16 cellular contexts compared by ENCODE assay signal in the genomic region with DNA sequence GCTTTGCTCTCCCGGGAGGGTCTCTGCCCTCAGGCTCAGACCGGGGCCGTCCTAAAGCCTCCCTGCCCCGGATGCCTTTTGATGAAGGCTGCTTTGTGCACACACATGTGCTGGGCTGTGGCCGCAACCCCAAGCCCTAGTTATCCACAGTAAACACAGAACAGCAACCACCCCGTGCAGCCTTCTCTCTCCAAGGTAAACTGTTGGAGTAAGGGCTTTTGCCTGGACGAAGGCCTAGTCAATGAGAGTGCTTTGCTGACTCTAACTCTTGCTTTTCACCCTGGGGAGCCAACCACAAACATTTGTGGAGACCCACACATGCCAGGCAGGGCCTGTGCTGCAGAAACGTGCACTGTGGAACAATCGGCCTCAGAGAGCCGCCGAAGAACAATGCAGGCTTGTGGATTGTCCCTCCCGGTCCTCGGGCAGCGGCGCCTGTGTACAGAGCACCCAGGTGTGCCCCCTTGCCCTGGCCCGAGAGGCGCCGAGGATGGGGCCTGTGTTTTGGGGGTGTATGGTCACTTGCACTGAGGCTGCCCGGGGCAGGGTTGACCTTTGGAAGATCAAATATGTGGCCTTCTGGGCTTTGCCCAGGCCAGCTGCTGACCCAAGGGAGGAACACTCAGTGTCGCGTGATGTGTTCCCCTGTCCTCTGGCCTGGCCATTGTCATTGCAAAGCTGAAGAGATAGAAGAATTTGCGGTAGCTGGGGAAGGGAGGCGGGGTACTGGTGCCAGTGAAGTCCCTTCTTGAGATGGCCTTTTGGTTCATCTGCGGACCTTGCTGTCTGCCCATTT. TPM values are rescaled to one million over a fixed set of nuclear protein-coding genes. Genes with fewer than 3 reads are reported as not detected.
DNase-seq lines count a peak whose midpoint lies in the region; ATAC-seq and TF ChIP-seq lines count a peak whose summit lies in the region.
"Had no signal": no experiment of that assay in that cellular context is flagged by ENCODE, and none has a peak within 500 bp of the region (broad histone marks: within the 10 kb centered on the region; RNA-seq: fewer than 3 reads in every experiment).

No MANE protein-coding gene starts in this region.

- no peaks in the 10 kb centered on the region for H3K9me3 ChIP-seq in liver (ENCODE audit: control insufficient read depth in 4 of 4, low read length in 3 of 4)
- H3K9me3 ChIP-seq: SJSA1 had no signal

- H3K9ac ChIP-seq in liver (ENCODE audit: low read depth in 1 of 2, low read length in 2 of 2), result peak overlapping the region in 1 of 2 donors; percentile 85

- H3K27ac Mint-ChIP-seq in stimulated activated naive B cell treated with anti-CD40 and anti-IgM and Interleukin-4, amounts not matched to agents 10 μg/mL and 1 μg/mL and 100 μg/mL, for 72 hours, result no peak overlapping the region

- H3K27me3 Mint-ChIP-seq in stimulated activated naive B cell treated with anti-CD40 and anti-IgM and Interleukin-4, amounts not matched to agents 10 μg/mL and 1 μg/mL and 100 μg/mL, for 72 hours, result no peaks in the 10 kb centered on the region

- peaks cover 8 to 11% of the 10 kb centered on the region in 2 donors for H3K36me3 Mint-ChIP-seq in stimulated activated naive B cell treated with anti-CD40 and anti-IgM and Interleukin-4, amounts not matched to agents 10 μg/mL and 1 μg/mL and 100 μg/mL, for 72 hours

- peak in 12 of 14 donors; percentile 15 to 96 (median 78) for DNase-seq in C1 segment of cervical spinal cord (lab: John Stamatoyannopoulos, UW)
- peak; percentile 90 for DNase-seq in choroid plexus epithelial cell (ENCODE audit: low read depth)
- peak; percentile 49 for DNase-seq in retina
- DNase-seq in SW480 (ENCODE audit: low spot score), result no peak
- DNase-seq in NCI-H345 (lab: John Stamatoyannopoulos, UW), result no peak
- no peak for DNase-seq in stimulated activated naive B cell treated with anti-CD40 and anti-IgM and Interleukin-4, amounts not matched to agents 10 μg/mL and 1 μg/mL and 100 μg/mL, for 72 hours
- DNase-seq: activated CD4-positive, alpha-beta T cell treated with anti-CD3 and anti-CD28 coated beads for 4 hours; activated naive CD4-positive, alpha-beta T cell treated with Interleukin-2 at 50 U/mL for 16 hours; IMR-90; NCI-H187; NCI-H510A treated with DMSO at 0.1 percent for 48 hours; stimulated activated CD4-positive, alpha-beta T cell treated with anti-CD3 and anti-CD28 coated beads, Interleukin-4, amount 100 ng/mL, for 4 hours had no signal

- peaks cover 14 to 66% (median 50%) of the 10 kb centered on the region in 4 donors for H3K4me1 ChIP-seq in liver (ENCODE audit: control insufficient read depth in 4 of 4, insufficient read depth in 4 of 4, low read length in 3 of 4)

- no peaks in the 10 kb centered on the region for H3K27me3 ChIP-seq in liver (ENCODE audit: control insufficient read depth in 4 of 4, insufficient read depth in 4 of 4, low read length in 3 of 4)
- H3K27me3 ChIP-seq: SJSA1 had no signal

- H3K9me3 Mint-ChIP-seq in stimulated activated naive B cell treated with anti-CD40 and anti-IgM and Interleukin-4, amounts not matched to agents 10 μg/mL and 1 μg/mL and 100 μg/mL, for 72 hours, result peaks cover 6 to 11% of the 10 kb centered on the region in 2 donors

- ATAC-seq in HG02981 (IDR thresholded peaks at IDR 0.05; ENCODE audit: unreplicated experiment), result no peak
- no peak for ATAC-seq in stimulated activated naive B cell treated with anti-CD40 and anti-IgM and Interleukin-4, amounts not matched to agents 10 μg/mL and 1 μg/mL and 100 μg/mL, for 72 hours (replicated peaks)

- no peak overlapping the region for H3K4me3 Mint-ChIP-seq in stimulated activated naive B cell treated with anti-CD40 and anti-IgM and Interleukin-4, amounts not matched to agents 10 μg/mL and 1 μg/mL and 100 μg/mL, for 72 hours
- H3K4me3 Mint-ChIP-seq: CD14-positive monocyte had no signal

- TF ChIP-seq CTCF in choroid plexus epithelial cell (conservative IDR thresholded peaks at IDR 0.05; ENCODE audit: low read depth, low read length) (no peak), liver (IDR thresholded peaks at IDR 0.05; ENCODE audit: low read depth, low read length, missing input control) (no peak)

- no peak overlapping the region for H3K4me3 ChIP-seq in choroid plexus epithelial cell (ENCODE audit: low read depth, low read length)
- H3K4me3 ChIP-seq in liver (ENCODE audit: low read depth in 1 of 3, low read length in 3 of 3), result peak overlapping the region in 1 of 3 donors; percentile 12
- H3K4me3 ChIP-seq: SJSA1 had no signal

- peaks cover 0 to 1% of the 10 kb centered on the region in 2 donors for H3K4me1 Mint-ChIP-seq in stimulated activated naive B cell treated with anti-CD40 and anti-IgM and Interleukin-4, amounts not matched to agents 10 μg/mL and 1 μg/mL and 100 μg/mL, for 72 hours

- H3K36me3 ChIP-seq in liver (ENCODE audit: control insufficient read depth in 4 of 4, insufficient read depth in 3 of 4, low read depth in 1 of 4, low read length in 3 of 4), result no peaks in the 10 kb centered on the region

- peak in 1 of 2 donors; percentile 35 for TF ChIP-seq RAD21 in liver (IDR thresholded peaks at IDR 0.05)

- H3K27ac ChIP-seq in liver (ENCODE audit: low read depth in 1 of 2, low read length in 2 of 2), result peak overlapping the region; percentile 56 to 92
- H3K27ac ChIP-seq: SJSA1 had no signal

- 40% methylated on average over 24 of the region's 24 CpGs for WGBS in liver

TF ChIP-seq in liver, 16 proteins besides CTCF, POLR2A, EP300 and RAD21:
- TF ChIP-seq FOXA2 (IDR thresholded peaks at IDR 0.05) (peak; percentile 50), RXRA (IDR thresholded peaks at IDR 0.05) (peak; percentile 91 to 94), HNF4A (conservative IDR thresholded peaks at IDR 0.05) (peak; percentile 95 to 96), JUND (IDR thresholded peaks at IDR 0.05) (peak in 1 of 2 donors; percentile 71), YY1 (IDR thresholded peaks at IDR 0.05) (peak; percentile 87), SP1 (IDR thresholded peaks at IDR 0.05) (peak; percentile 89), EGR1 (IDR thresholded peaks at IDR 0.05; ENCODE audit: low read depth in 2 of 2) (no peak), NR2F2 (IDR thresholded peaks at IDR 0.05) (peak; percentile 63), HNF4G (IDR thresholded peaks at IDR 0.05) (peak; percentile 77), TAF1 (conservative IDR thresholded peaks at IDR 0.05) (no peak), FOXA1 (IDR thresholded peaks at IDR 0.05) (peak; percentile 67), GABPA (IDR thresholded peaks at IDR 0.05 in 1 of 2, conservative IDR thresholded peaks at IDR 0.05 in 1 of 2) (peak in 1 of 2 donors; percentile 15)
- TF ChIP-seq, protein P1, sequence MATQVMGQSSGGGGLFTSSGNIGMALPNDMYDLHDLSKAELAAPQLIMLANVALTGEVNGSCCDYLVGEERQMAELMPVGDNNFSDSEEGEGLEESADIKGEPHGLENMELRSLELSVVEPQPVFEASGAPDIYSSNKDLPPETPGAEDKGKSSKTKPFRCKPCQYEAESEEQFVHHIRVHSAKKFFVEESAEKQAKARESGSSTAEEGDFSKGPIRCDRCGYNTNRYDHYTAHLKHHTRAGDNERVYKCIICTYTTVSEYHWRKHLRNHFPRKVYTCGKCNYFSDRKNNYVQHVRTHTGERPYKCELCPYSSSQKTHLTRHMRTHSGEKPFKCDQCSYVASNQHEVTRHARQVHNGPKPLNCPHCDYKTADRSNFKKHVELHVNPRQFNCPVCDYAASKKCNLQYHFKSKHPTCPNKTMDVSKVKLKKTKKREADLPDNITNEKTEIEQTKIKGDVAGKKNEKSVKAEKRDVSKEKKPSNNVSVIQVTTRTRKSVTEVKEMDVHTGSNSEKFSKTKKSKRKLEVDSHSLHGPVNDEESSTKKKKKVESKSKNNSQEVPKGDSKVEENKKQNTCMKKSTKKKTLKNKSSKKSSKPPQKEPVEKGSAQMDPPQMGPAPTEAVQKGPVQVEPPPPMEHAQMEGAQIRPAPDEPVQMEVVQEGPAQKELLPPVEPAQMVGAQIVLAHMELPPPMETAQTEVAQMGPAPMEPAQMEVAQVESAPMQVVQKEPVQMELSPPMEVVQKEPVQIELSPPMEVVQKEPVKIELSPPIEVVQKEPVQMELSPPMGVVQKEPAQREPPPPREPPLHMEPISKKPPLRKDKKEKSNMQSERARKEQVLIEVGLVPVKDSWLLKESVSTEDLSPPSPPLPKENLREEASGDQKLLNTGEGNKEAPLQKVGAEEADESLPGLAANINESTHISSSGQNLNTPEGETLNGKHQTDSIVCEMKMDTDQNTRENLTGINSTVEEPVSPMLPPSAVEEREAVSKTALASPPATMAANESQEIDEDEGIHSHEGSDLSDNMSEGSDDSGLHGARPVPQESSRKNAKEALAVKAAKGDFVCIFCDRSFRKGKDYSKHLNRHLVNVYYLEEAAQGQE (IDR thresholded peaks at IDR 0.05), result peak; percentile 81
- TF ChIP-seq, protein P2, sequence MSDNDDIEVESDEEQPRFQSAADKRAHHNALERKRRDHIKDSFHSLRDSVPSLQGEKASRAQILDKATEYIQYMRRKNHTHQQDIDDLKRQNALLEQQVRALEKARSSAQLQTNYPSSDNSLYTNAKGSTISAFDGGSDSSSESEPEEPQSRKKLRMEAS (IDR thresholded peaks at IDR 0.05), result peak; percentile 76
- TF ChIP-seq, protein P3, sequence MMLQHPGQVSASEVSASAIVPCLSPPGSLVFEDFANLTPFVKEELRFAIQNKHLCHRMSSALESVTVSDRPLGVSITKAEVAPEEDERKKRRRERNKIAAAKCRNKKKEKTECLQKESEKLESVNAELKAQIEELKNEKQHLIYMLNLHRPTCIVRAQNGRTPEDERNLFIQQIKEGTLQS (IDR thresholded peaks at IDR 0.05), result no peak
- TF ChIP-seq, protein P4, sequence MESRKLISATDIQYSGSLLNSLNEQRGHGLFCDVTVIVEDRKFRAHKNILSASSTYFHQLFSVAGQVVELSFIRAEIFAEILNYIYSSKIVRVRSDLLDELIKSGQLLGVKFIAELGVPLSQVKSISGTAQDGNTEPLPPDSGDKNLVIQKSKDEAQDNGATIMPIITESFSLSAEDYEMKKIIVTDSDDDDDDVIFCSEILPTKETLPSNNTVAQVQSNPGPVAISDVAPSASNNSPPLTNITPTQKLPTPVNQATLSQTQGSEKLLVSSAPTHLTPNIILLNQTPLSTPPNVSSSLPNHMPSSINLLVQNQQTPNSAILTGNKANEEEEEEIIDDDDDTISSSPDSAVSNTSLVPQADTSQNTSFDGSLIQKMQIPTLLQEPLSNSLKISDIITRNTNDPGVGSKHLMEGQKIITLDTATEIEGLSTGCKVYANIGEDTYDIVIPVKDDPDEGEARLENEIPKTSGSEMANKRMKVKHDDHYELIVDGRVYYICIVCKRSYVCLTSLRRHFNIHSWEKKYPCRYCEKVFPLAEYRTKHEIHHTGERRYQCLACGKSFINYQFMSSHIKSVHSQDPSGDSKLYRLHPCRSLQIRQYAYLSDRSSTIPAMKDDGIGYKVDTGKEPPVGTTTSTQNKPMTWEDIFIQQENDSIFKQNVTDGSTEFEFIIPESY (IDR thresholded peaks at IDR 0.05), result peak; percentile 82
TF ChIP-seq in liver: peak in this region for 13.

RNA-seq across cellular contexts. Expression of a gene that starts 37.0 kb away (rescaled TPM):
- 10 to 100 TPM; 10.6 to 26.7 TPM for total RNA-seq in liver
- polyA plus RNA-seq in liver, result 10 to 100 TPM; 11.2 to 13.3 TPM

Comparison
In these comparisons a context has a peak if more than half of its experiments do, and no peak if none do; other contexts are left out.
1. DNase-seq: peak in C1 segment of cervical spinal cord (12 of 14), choroid plexus epithelial cell (single experiment) and retina (single experiment); none in SW480 (single experiment), NCI-H345 (single experiment) and stimulated activated naive B cell treated with anti-CD40 and anti-IgM and Interleukin-4, amounts not matched to agents 10 μg/mL and 1 μg/mL and 100 μg/mL, for 72 hours (single experiment).